8 cellular contexts compared by ENCODE assay signal in the genomic region with DNA sequence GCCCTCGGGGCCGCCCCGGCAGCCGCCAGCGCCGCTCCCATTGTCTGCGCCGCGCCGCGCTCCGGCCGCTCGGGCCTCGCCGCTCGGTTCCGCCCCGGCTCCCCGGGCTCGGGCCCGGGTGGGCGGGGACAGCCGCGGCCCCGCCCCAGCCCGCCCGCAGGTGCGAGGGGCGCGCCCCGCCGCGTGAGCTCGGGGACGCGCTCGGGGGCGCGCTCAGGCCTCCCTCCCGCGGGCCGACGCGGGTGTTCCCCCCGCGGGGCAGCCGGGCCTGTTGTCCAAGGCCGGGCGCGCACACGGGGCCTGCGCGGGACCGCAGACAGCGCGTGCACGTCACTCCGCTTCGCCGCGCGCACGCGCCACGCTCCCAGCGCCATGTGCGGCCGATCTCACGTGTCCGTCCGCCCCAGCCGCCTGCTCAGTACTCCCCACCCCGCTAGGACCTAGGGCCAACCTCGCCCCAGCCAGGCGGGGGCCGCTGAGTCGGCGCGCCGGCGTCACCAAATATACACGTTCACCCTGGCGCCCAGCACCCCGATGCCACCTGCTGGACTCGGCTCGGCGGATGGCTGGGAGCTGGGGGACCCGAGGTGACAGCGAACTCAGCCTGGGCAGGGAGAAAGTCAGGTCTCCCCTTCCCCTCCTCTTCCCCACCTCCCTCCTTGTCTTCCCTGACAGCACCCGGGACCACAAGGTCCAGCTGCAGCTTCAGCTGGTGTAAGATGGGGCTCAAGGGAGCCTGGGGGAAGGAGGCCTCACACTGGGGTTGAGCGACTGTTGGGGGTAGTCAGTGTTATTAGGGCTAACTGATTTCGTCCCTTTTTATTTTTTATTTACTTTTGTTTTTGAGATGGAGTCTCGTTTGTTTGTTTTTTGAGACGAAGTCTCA. TPM values are rescaled to one million over a fixed set of nuclear protein-coding genes. Genes with fewer than 3 reads are reported as not detected.
A peak's percentile ranks its signal among the peaks of the same experiment; 100 is the strongest.
DNase-seq lines count a peak whose midpoint lies in the region; ATAC-seq and TF ChIP-seq lines count a peak whose summit lies in the region.

No MANE protein-coding gene starts in this region.

- peak overlapping the region; percentile 97 for H2BK5ac ChIP-seq in neuronal stem cell (ENCODE audit: low read length)

- peak overlapping the region; percentile 13 for H2BK120ac ChIP-seq in neuronal stem cell (ENCODE audit: low read depth, low read length)

- peak; percentile 89 for DNase-seq in GDM1 (lab: John Stamatoyannopoulos, UW)
- DNase-seq in GM23248: peak; percentile 96
- peak; percentile 83 for DNase-seq in RWPE2 (ENCODE audit: low spot score)
- DNase-seq in activated gamma-delta T cell treated with Interleukin-2 at 50 U/mL for 16 hours: peak; percentile 82
- DNase-seq in foreskin melanocyte: peak; percentile 78
- DNase-seq in neuronal stem cell (ENCODE audit: low spot score): peak; percentile 86
- DNase-seq in suprapubic skin (ENCODE audit: low spot score in 2 of 2): peak; percentile 93 to 95

- H3K27me3 ChIP-seq in GM23248 (replicated peaks; ENCODE audit: insufficient read depth) (no peaks in the 10 kb centered on the region), RWPE2 (ENCODE audit: insufficient read depth, poor library complexity, severe bottlenecking) (no peaks in the 10 kb centered on the region), neuronal stem cell (ENCODE audit: control insufficient read depth in 3 of 3, insufficient read depth in 3 of 3, low read depth in 1 of 3, low read length in 3 of 3) (peaks cover 0 to 2% (median 0%) of the 10 kb centered on the region in 3 experiments), suprapubic skin (no peaks in the 10 kb centered on the region)

- H2BK15ac ChIP-seq in neuronal stem cell (ENCODE audit: low read length): peak overlapping the region; percentile 32

- peak overlapping the region; percentile 80 for H3K4me3 ChIP-seq in GM23248
- H3K4me3 ChIP-seq in RWPE2 (ENCODE audit: severe bottlenecking): peak overlapping the region; percentile 81
- H3K4me3 ChIP-seq in neuronal stem cell (ENCODE audit: low read length in 2 of 2): peak overlapping the region; percentile 80 to 98
- peak overlapping the region; percentile 59 for H3K4me3 ChIP-seq in suprapubic skin

- no peak overlapping the region for H2AK5ac ChIP-seq in neuronal stem cell (ENCODE audit: low read depth, low read length)

- peak overlapping the region; percentile 74 for H3K4me2 ChIP-seq in GM23248 (ENCODE audit: unreplicated experiment)
- peak overlapping the region; percentile 93 for H3K4me2 ChIP-seq in neuronal stem cell (ENCODE audit: insufficient read depth, low read length, poor library complexity, severe bottlenecking)

- H3K79me2 ChIP-seq in GM23248 (ENCODE audit: insufficient read depth): peaks cover 24% of the 10 kb centered on the region

- H4K20me1 ChIP-seq in GM23248 (ENCODE audit: insufficient read depth): no peaks in the 10 kb centered on the region

- H3K9me2 ChIP-seq in GM23248 (ENCODE audit: insufficient read depth): no peaks in the 10 kb centered on the region

- no peak for TF ChIP-seq POLR2A in suprapubic skin (IDR thresholded peaks at IDR 0.05)

- peaks cover 15% of the 10 kb centered on the region for H3K79me1 ChIP-seq in neuronal stem cell (ENCODE audit: low read depth, low read length)

- peak overlapping the region; percentile 69 for H4K91ac ChIP-seq in neuronal stem cell (ENCODE audit: low read depth, low read length, poor library complexity)

- TF ChIP-seq CTCF in RWPE2 (IDR thresholded peaks at IDR 0.05; ENCODE audit: poor library complexity, severe bottlenecking) (peak; percentile 40), suprapubic skin (IDR thresholded peaks at IDR 0.05) (peak in 1 of 2 donors; percentile 27)

- no peak for TF ChIP-seq EP300 in suprapubic skin (IDR thresholded peaks at IDR 0.05)

- H4K8ac ChIP-seq in neuronal stem cell (ENCODE audit: low read depth, low read length): peak overlapping the region; percentile 3

- peak overlapping the region; percentile 82 for H2AFZ ChIP-seq in GM23248
- H2AFZ ChIP-seq in neuronal stem cell (ENCODE audit: low read length): peak overlapping the region; percentile 91

- H3K4ac ChIP-seq in neuronal stem cell (ENCODE audit: low read length): no peak overlapping the region

- in situ Hi-C loops in GM23248 (cut with MboI): loop anchor here (5.0 to 10.0 kb wide), 2 partner anchors 42 to 105 kb away; no protein-coding TSS in a partner anchor

- peak overlapping the region; percentile 98 for H3K23ac ChIP-seq in neuronal stem cell (ENCODE audit: low read depth, low read length, poor library complexity)

- ATAC-seq in RWPE2 (ENCODE audit: low read depth): peak; percentile 55

- peak overlapping the region; percentile 100 for H3K18ac ChIP-seq in neuronal stem cell (ENCODE audit: low read length)

- WGBS in GM23248 (ENCODE audit: low coverage in 1 of 2, low lambda C conversion rate in 2 of 2, missing lambda C conversion rate in 2 of 2), 2 experiments: 2 to 3% methylated on average over 52 to 55 of the region's 95 CpGs
- WGBS in neuronal stem cell (ENCODE audit: extremely low coverage in 2 of 2, insufficient read length in 2 of 2, insufficient replicate concordance in 1 of 2), 2 donors: no CpG with 5 or more reads among the region's 95 CpGs
- 22% methylated on average over 8 of the region's 95 CpGs for WGBS in suprapubic skin

- no peaks in the 10 kb centered on the region for H3K9me3 ChIP-seq in GM23248 (ENCODE audit: low read depth)
- no peaks in the 10 kb centered on the region for H3K9me3 ChIP-seq in KOPT-K1 (ENCODE audit: insufficient read depth, low read length, poor library complexity, severe bottlenecking)
- no peaks in the 10 kb centered on the region for H3K9me3 ChIP-seq in RWPE2 (ENCODE audit: severe bottlenecking)
- no peaks in the 10 kb centered on the region for H3K9me3 ChIP-seq in neuronal stem cell (replicated peaks in 1 of 2; ENCODE audit: control insufficient read depth in 2 of 2, insufficient read depth in 1 of 2, low read depth in 1 of 2, low read length in 2 of 2)
- no peaks in the 10 kb centered on the region for H3K9me3 ChIP-seq in suprapubic skin

- H3K14ac ChIP-seq in neuronal stem cell (ENCODE audit: low read length): no peak overlapping the region

- peak overlapping the region; percentile 66 for H3K27ac ChIP-seq in GM23248
- peak overlapping the region; percentile 51 for H3K27ac ChIP-seq in KOPT-K1 (ENCODE audit: low read depth, low read length, poor library complexity, severe bottlenecking)
- peak overlapping the region; percentile 74 for H3K27ac ChIP-seq in RWPE2 (ENCODE audit: poor library complexity, severe bottlenecking)
- H3K27ac ChIP-seq in neuronal stem cell (replicated peaks; ENCODE audit: low read length): no peak overlapping the region
- peak overlapping the region; percentile 87 for H3K27ac ChIP-seq in suprapubic skin

- H3F3A ChIP-seq in GM23248 (ENCODE audit: insufficient read depth): 0 out of 2 replicates have a peak, but pooled peaks cover 6% of the 10 kb centered on the region

- peak overlapping the region; percentile 70 for H2BK12ac ChIP-seq in neuronal stem cell (ENCODE audit: low read length)

- no peaks in the 10 kb centered on the region for H3K36me3 ChIP-seq in GM23248 (ENCODE audit: low read depth)
- no peaks in the 10 kb centered on the region for H3K36me3 ChIP-seq in KOPT-K1 (ENCODE audit: insufficient read depth, low read length)
- no peaks in the 10 kb centered on the region for H3K36me3 ChIP-seq in RWPE2 (ENCODE audit: low read depth)
- H3K36me3 ChIP-seq in neuronal stem cell (replicated peaks in 1 of 2; ENCODE audit: control insufficient read depth in 2 of 2, insufficient read depth in 2 of 2, low read length in 2 of 2): peaks cover 2 to 7% of the 10 kb centered on the region in 2 donors
- no peaks in the 10 kb centered on the region for H3K36me3 ChIP-seq in suprapubic skin

- H3K9ac ChIP-seq in GM23248 (peak overlapping the region; percentile 80), neuronal stem cell (ENCODE audit: low read depth, low read length, poor library complexity) (peak overlapping the region; percentile 86)

- H3K4me1 ChIP-seq in GM23248 (ENCODE audit: insufficient read depth): peaks cover 5% of the 10 kb centered on the region
- H3K4me1 ChIP-seq in RWPE2 (ENCODE audit: insufficient read depth, poor library complexity, severe bottlenecking): peaks cover 5% of the 10 kb centered on the region
- peaks cover 18 to 25% of the 10 kb centered on the region in 2 donors for H3K4me1 ChIP-seq in neuronal stem cell (ENCODE audit: control insufficient read depth in 2 of 2, insufficient read depth in 1 of 2, low read depth in 1 of 2, low read length in 2 of 2)
- H3K4me1 ChIP-seq in suprapubic skin: peaks cover 35% of the 10 kb centered on the region

RNA-seq across cellular contexts. Expression of a gene that starts 14.3 kb away (rescaled TPM):
- 2.7 and 3.1 TPM in 2 replicates for total RNA-seq in GM23248 (2014; rRNA removed; shearing (Covaris generic))
- 0.95 and 1.3 TPM in 2 replicates for polyA plus RNA-seq in GM23248 (2016; fragmentation: Nextera tagmentation; extraction: Ambion mirVana)
- 2.2 TPM for polyA plus RNA-seq in neuronal stem cell (2013, experiment 1 of 2)
- 1.8 TPM for polyA plus RNA-seq in neuronal stem cell (2013, experiment 2 of 2)
- total RNA-seq in suprapubic skin: 10 to 100 TPM in 1 of 4 donors, 1 to 10 TPM in 3; 2.6 to 14.6 (median 5.8) TPM

RNA-seq across cellular contexts. Expression of a gene that starts 28.3 kb away (rescaled TPM):
- total RNA-seq in GM23248 (2014; rRNA removed; shearing (Covaris generic)): 21.7 and 51.7 TPM in 2 replicates
- polyA plus RNA-seq in GM23248 (2016; fragmentation: Nextera tagmentation; extraction: Ambion mirVana): 8.5 and 8.9 TPM in 2 replicates
- polyA plus RNA-seq in neuronal stem cell (2013, experiment 1 of 2): 48.3 TPM
- polyA plus RNA-seq in neuronal stem cell (2013, experiment 2 of 2): 47.0 TPM
- 100 to 1,000 TPM; 173 to 244 (median 212) TPM for total RNA-seq in suprapubic skin

RNA-seq across cellular contexts. Expression of a gene that starts 59.7 kb away (rescaled TPM):
- total RNA-seq in GM23248 (2014; rRNA removed; shearing (Covaris generic)): not detected in 2 replicates
- polyA plus RNA-seq in GM23248 (2016; fragmentation: Nextera tagmentation; extraction: Ambion mirVana): not detected in 2 replicates
- not detected for polyA plus RNA-seq in neuronal stem cell (2013, experiment 1 of 2)
- polyA plus RNA-seq in neuronal stem cell (2013, experiment 2 of 2): not detected
- total RNA-seq in suprapubic skin: 10 to 100 TPM in 1 of 4 donors, 1 to 10 TPM in 3; 2.6 to 11.7 (median 7.1) TPM
